Comparison of ENCODE assay signal across 8 cellular contexts in genomic region chr10:71255817-71256660, GRCh38. TPM values are rescaled to one million over a fixed set of nuclear protein-coding genes. Genes with fewer than 3 reads are reported as not detected.
DNase-seq lines count a peak whose midpoint lies in the region; ATAC-seq, FAIRE-seq and TF ChIP-seq lines count a peak whose summit lies in the region.

No MANE protein-coding gene starts in this region.

- no peak for TF ChIP-seq RAD21 in H1 (IDR thresholded peaks at IDR 0.05 in 1 of 2, conservative IDR thresholded peaks at IDR 0.05 in 1 of 2; ENCODE audit: low read depth in 2 of 2, low read length in 2 of 2)

- no peaks in the 10 kb centered on the region for H3K27me3 ChIP-seq in H1 (replicated peaks in 1 of 4; ENCODE audit: control insufficient read depth in 3 of 4, extremely low read depth in 1 of 4, insufficient read depth in 3 of 4, low read length in 3 of 4)
- H3K27me3 ChIP-seq in neuronal stem cell (ENCODE audit: control insufficient read depth in 3 of 3, insufficient read depth in 3 of 3, low read depth in 1 of 3, low read length in 3 of 3) = peaks cover 0 to 22% (median 0%) of the 10 kb centered on the region in 3 experiments

- H3K36me3 ChIP-seq in H1 (ENCODE audit: control insufficient read depth in 2 of 4, insufficient read depth in 4 of 4, low read length in 3 of 4) = no peaks in the 10 kb centered on the region
- H3K36me3 ChIP-seq in neuronal stem cell (replicated peaks in 1 of 2; ENCODE audit: control insufficient read depth in 2 of 2, insufficient read depth in 2 of 2, low read length in 2 of 2) = no peaks in the 10 kb centered on the region

- H3K4me3 ChIP-seq in H1 (ENCODE audit: extremely low read depth in 1 of 4, insufficient read depth in 2 of 4, low read depth in 3 of 4, low read length in 4 of 4) = no peak overlapping the region
- no peak overlapping the region for H3K4me3 ChIP-seq in neuronal stem cell (ENCODE audit: low read length in 2 of 2)

- DNase-seq in DMS79 (lab: John Stamatoyannopoulos, UW) = peak; percentile 68
- peak; percentile 82 to 89 for DNase-seq in NCI-H2081 (lab: John Stamatoyannopoulos, UW)
- DNase-seq in H1 (ENCODE audit: low read depth in 1 of 2, low spot score in 2 of 2) = no peak
- no peak for DNase-seq in neuronal stem cell (ENCODE audit: low spot score)
- DNase-seq in stimulated activated CD4-positive, alpha-beta T cell treated with anti-CD3 and anti-CD28 coated beads, Interleukin-12 subunit alpha, Interleukin-12 subunit beta, amount 100 ng/mL, for 4 hours = no peak
- DNase-seq in iPS-NIHi7 (ENCODE audit: extremely low spot score) = no peak

- no peak overlapping the region for H3K27ac ChIP-seq in H1 (ENCODE audit: low read depth, low read length)
- H3K27ac ChIP-seq in neuronal stem cell (replicated peaks; ENCODE audit: low read length) = no peak overlapping the region

- no peak for FAIRE-seq in H1 (lab: Jason Lieb, UNC)

- H2AFZ ChIP-seq in H1 (ENCODE audit: low read length) = no peak overlapping the region
- H2AFZ ChIP-seq in neuronal stem cell (ENCODE audit: low read length) = no peak overlapping the region

- H2BK20ac ChIP-seq in H1 (ENCODE audit: low read length) = no peak overlapping the region

- POLR2A ChIA-PET in H1 (lab: Charles Lee; ENCODE audit: partially characterized antibody) = interaction anchor here (1.2 to 1.8 kb wide), 4 partner anchors 10 to 39 kb away, joined by 3 to 6 read pairs (median 4); no protein-coding TSS in a partner anchor

- TF ChIP-seq EP300 in H1 (IDR thresholded peaks at IDR 0.05; ENCODE audit: borderline replicate concordance in 1 of 2, low read depth in 2 of 2, low read length in 2 of 2) = no peak

- WGBS in H1 (ENCODE audit: extremely low coverage in 1 of 2, insufficient coverage in 1 of 2, insufficient read length in 1 of 2, insufficient replicate concordance in 2 of 2, low coverage in 1 of 2, low lambda C conversion rate in 2 of 2, missing lambda C conversion rate in 1 of 2), 2 experiments = 81% methylated on average over 14 of the region's 17 CpGs; no CpG with 5 or more reads in 1 of the 2 experiments
- no CpG with 5 or more reads among the region's 17 CpGs for WGBS in neuronal stem cell (ENCODE audit: extremely low coverage in 2 of 2, insufficient read length in 2 of 2, insufficient replicate concordance in 1 of 2), 2 donors

- no peak for TF ChIP-seq CTCF in H1 (IDR thresholded peaks at IDR 0.05; ENCODE audit: control extremely low read depth in 1 of 3, insufficient read depth in 1 of 3, low read depth in 1 of 3, low read length in 3 of 3)

- no peak overlapping the region for H4K5ac ChIP-seq in H1 (ENCODE audit: insufficient read length, low read depth, low read length)

- no peak overlapping the region for H3K4me2 ChIP-seq in H1 (ENCODE audit: insufficient read depth in 1 of 2, low read depth in 2 of 2, low read length in 2 of 2)
- no peak overlapping the region for H3K4me2 ChIP-seq in neuronal stem cell (ENCODE audit: insufficient read depth, low read length, poor library complexity, severe bottlenecking)

- H3K14ac ChIP-seq in H1 (ENCODE audit: insufficient read length) = no peak overlapping the region
- H3K14ac ChIP-seq in neuronal stem cell (ENCODE audit: low read length) = no peak overlapping the region

- H3K18ac ChIP-seq in H1 (ENCODE audit: extremely low read depth, low read length) (no peak overlapping the region), neuronal stem cell (ENCODE audit: low read length) (no peak overlapping the region)

- TF ChIP-seq POLR2A in H1 (IDR thresholded peaks at IDR 0.05; ENCODE audit: control extremely low read depth in 1 of 2, low read depth in 2 of 2, low read length in 2 of 2) = no peak

- H4K91ac ChIP-seq in H1 (replicated peaks; ENCODE audit: insufficient read length, low read length) = no peak overlapping the region
- H4K91ac ChIP-seq in neuronal stem cell (ENCODE audit: low read depth, low read length, poor library complexity) = no peak overlapping the region

- ATAC-seq in HG02884 (IDR thresholded peaks at IDR 0.05; ENCODE audit: unreplicated experiment) = no peak
- ATAC-seq in HG03280 (IDR thresholded peaks at IDR 0.05; ENCODE audit: unreplicated experiment) = no peak

- H2BK12ac ChIP-seq in H1 (ENCODE audit: low read depth, low read length) = no peak overlapping the region; the same call in 1 of the 2 replicates
- no peak overlapping the region for H2BK12ac ChIP-seq in neuronal stem cell (ENCODE audit: low read length)

- H2AK5ac ChIP-seq in H1 (ENCODE audit: low read depth, low read length) (no peak overlapping the region), neuronal stem cell (ENCODE audit: low read depth, low read length) (peak overlapping the region; percentile 72)

- no peak overlapping the region for H3K9ac ChIP-seq in H1 (replicated peaks in 1 of 4; ENCODE audit: extremely low read depth in 1 of 4, low read depth in 3 of 4, low read length in 3 of 4)
- no peak overlapping the region for H3K9ac ChIP-seq in neuronal stem cell (ENCODE audit: low read depth, low read length, poor library complexity)

- H3K79me1 ChIP-seq in H1 (ENCODE audit: low read depth, low read length) (peaks cover 6% of the 10 kb centered on the region; the same call in 1 of the 2 replicates), neuronal stem cell (ENCODE audit: low read depth, low read length) (no peaks in the 10 kb centered on the region)

- H3K23ac ChIP-seq in H1 (ENCODE audit: insufficient read length) (no peak overlapping the region), neuronal stem cell (ENCODE audit: low read depth, low read length, poor library complexity) (no peak overlapping the region)

- peaks cover 0 to 3% of the 10 kb centered on the region in 2 experiments; a peak in 1 of 4 replicates for H3K79me2 ChIP-seq in H1 (ENCODE audit: control insufficient read depth in 1 of 2, insufficient read depth in 2 of 2, low read length in 2 of 2)

- H3K4ac ChIP-seq in H1 (replicated peaks; ENCODE audit: insufficient read length, low read depth, low read length) (no peak overlapping the region), neuronal stem cell (ENCODE audit: low read length) (no peak overlapping the region)

- H2BK5ac ChIP-seq in H1 (ENCODE audit: low read depth, low read length) (no peak overlapping the region), neuronal stem cell (ENCODE audit: low read length) (no peak overlapping the region)

- H2BK15ac ChIP-seq in H1 (ENCODE audit: low read length) = no peak overlapping the region
- peak overlapping the region; percentile 21 for H2BK15ac ChIP-seq in neuronal stem cell (ENCODE audit: low read length)

- no peaks in the 10 kb centered on the region for H3K23me2 ChIP-seq in H1 (ENCODE audit: low read depth, low read length)

- H3K4me1 ChIP-seq in H1 (replicated peaks in 1 of 4; ENCODE audit: control insufficient read depth in 3 of 4, insufficient read depth in 4 of 4, low read length in 3 of 4) (peaks cover 17 to 41% (median 33%) of the 10 kb centered on the region in 4 experiments), neuronal stem cell (ENCODE audit: control insufficient read depth in 2 of 2, insufficient read depth in 1 of 2, low read depth in 1 of 2, low read length in 2 of 2) (peaks cover 5 to 30% of the 10 kb centered on the region in 2 donors)

- CTCF ChIA-PET in H1 (lab: Charles Lee; ENCODE audit: partially characterized antibody) = interaction anchor here (0.6 to 5.8 kb wide), 13 partner anchors 11 to 452 kb away, joined by 3 to 37 read pairs (median 4); no protein-coding TSS in a partner anchor

- H2BK120ac ChIP-seq in H1 (replicated peaks; ENCODE audit: low read depth, low read length) (no peak overlapping the region), neuronal stem cell (ENCODE audit: low read depth, low read length) (no peak overlapping the region)

- H4K8ac ChIP-seq in H1 (ENCODE audit: extremely low read depth, insufficient read depth, low read length) (no peak overlapping the region; the same call in 1 of the 2 replicates), neuronal stem cell (ENCODE audit: low read depth, low read length) (no peak overlapping the region)

- H3K9me3 ChIP-seq in H1 (ENCODE audit: insufficient read depth in 2 of 2, low read depth in 1 of 2, low read length in 1 of 2) (no peaks in the 10 kb centered on the region), neuronal stem cell (replicated peaks in 1 of 2; ENCODE audit: control insufficient read depth in 2 of 2, insufficient read depth in 1 of 2, low read depth in 1 of 2, low read length in 2 of 2) (no peaks in the 10 kb centered on the region)

- no peak overlapping the region for H3K56ac ChIP-seq in H1 (replicated peaks; ENCODE audit: insufficient read length, low read depth, low read length)

- peaks cover 0 to 8% of the 10 kb centered on the region in 2 experiments for H4K20me1 ChIP-seq in H1 (replicated peaks in 1 of 2; ENCODE audit: control insufficient read depth in 1 of 2, insufficient read depth in 2 of 2, low read length in 2 of 2)

TF ChIP-seq in H1, 55 proteins besides CTCF, POLR2A, EP300 and RAD21:
- no peak for TF ChIP-seq KDM5A (IDR thresholded peaks at IDR 0.05; ENCODE audit: low read length)
- TF ChIP-seq TAF7 (optimal IDR thresholded peaks at IDR 0.05; ENCODE audit: borderline replicate concordance, low read depth, low read length) = peak; percentile 52

RNA-seq across cellular contexts. Expression of gene UNC5B, which starts 43.7 kb away (rescaled TPM):
- total RNA-seq in H1 (2021; fragmentation: NEBNext Ultra II Directional; extraction: Animal tissue kit (Norgen Biotek cat#: 25700)) = 31.8 and 31.9 TPM in 2 replicates
- 27.9 and 34.1 TPM in 2 replicates for polyA plus RNA-seq in H1 (2011; rRNA removed)
- 22.8 TPM for polyA plus RNA-seq in H1 (2011; cell fraction: cytosol; rRNA removed)
- polyA plus RNA-seq in H1 (2011; cell fraction: nucleus; rRNA removed) = 58.1 TPM
- 22.2 to 30.2 TPM (median 28.1 TPM) in 4 replicates for polyA plus RNA-seq in H1 (2012, experiment 1 of 2)
- 28.3 TPM for polyA plus RNA-seq in H1 (2012, experiment 2 of 2)
- polyA plus RNA-seq in H1 (2013, experiment 1 of 2) = 22.6 TPM
- polyA plus RNA-seq in H1 (2013, experiment 2 of 2) = 24.0 TPM
- polyA minus RNA-seq in H1 (2011; rRNA and poly(A)+ RNA removed) = 22.2 and 22.8 TPM in 2 replicates
- polyA minus RNA-seq in H1 (2011; cell fraction: cytosol; rRNA and poly(A)+ RNA removed) = 16.0 TPM
- 19.1 TPM for polyA minus RNA-seq in H1 (2011; cell fraction: nucleus; rRNA and poly(A)+ RNA removed)
- 2.8 TPM for polyA plus RNA-seq in neuronal stem cell (2013, experiment 1 of 2)
- polyA plus RNA-seq in neuronal stem cell (2013, experiment 2 of 2) = 2.8 TPM

Comparison
In these comparisons a context has a peak if more than half of its experiments do, and no peak if none do; other contexts are left out.
1. DNase-seq: peak in DMS79 (single experiment) and NCI-H2081 (2 of 2); none in H1 (0 of 2), neuronal stem cell (single experiment), stimulated activated CD4-positive, alpha-beta T cell treated with anti-CD3 and anti-CD28 coated beads, Interleukin-12 subunit alpha, Interleukin-12 subunit beta, amount 100 ng/mL, for 4 hours (single experiment) and iPS-NIHi7 (single experiment).